ENCODE assay signal across 16 cellular contexts in the genomic region with DNA sequence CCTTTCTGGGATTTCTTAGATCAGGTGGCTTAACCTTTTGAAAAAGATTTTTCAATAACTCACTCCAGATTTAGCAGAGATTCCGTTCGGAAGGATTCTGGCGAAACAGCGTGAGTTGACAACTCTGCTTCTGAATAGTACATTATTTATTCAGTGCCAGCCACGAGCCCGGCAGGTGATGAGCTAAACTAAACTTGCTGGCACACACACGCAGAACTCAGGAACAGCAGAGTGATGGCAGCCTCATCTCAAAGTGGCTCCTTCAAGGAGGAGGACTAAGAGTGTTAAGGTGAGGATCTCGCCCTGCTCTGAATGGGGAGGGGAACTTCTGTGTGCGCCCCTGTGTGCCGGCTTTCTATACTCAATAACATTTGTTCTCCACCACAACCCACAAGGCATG.
DNase-seq lines count a peak whose midpoint lies in the region; ATAC-seq and TF ChIP-seq lines count a peak whose summit lies in the region.
"Had no signal": no experiment of that assay in that cellular context is flagged by ENCODE, and none has a peak within 500 bp of the region (broad histone marks: within the 10 kb centered on the region; RNA-seq: fewer than 3 reads in every experiment).

No MANE protein-coding gene starts in this region.

- H3K27ac ChIP-seq in GM23338 (ENCODE audit: low read depth) (no peak overlapping the region), spleen (no peak overlapping the region)
- H3K27ac ChIP-seq: BLaER1 treated with 17β-estradiol and CSF1 and Interleukin-3, amounts not matched to agents 10 nM and 100 nM; HL-60 had no signal

- no peaks in the 10 kb centered on the region for H3K9me2 ChIP-seq in GM23338 (ENCODE audit: insufficient read depth)

- no peaks in the 10 kb centered on the region for H3K79me2 ChIP-seq in GM23338 (replicated peaks; ENCODE audit: insufficient read depth)

- DNase-seq in GM23338 (ENCODE audit: low spot score) (no peak), NCI-H774 (lab: John Stamatoyannopoulos, UW) (peak; percentile 40), ecto neural progenitor cell (ENCODE audit: low spot score) (peak; percentile 19), spleen (peak; percentile 32)
- no peak for DNase-seq in stimulated activated CD8-positive, alpha-beta memory T cell treated with anti-CD3 and anti-CD28 coated beads, Interleukin-4, amount 100 ng/mL, for 48 hours
- DNase-seq: CD8-positive, alpha-beta T cell; DMS 273 treated with DMSO at 0.1 percent for 48 hours; DMS53; DND-41; EL; HCEC 1CT had no signal

- H3K4me3 ChIP-seq in GM23338: no peak overlapping the region
- no peak overlapping the region for H3K4me3 ChIP-seq in spleen
- H3K4me3 ChIP-seq: BLaER1 treated with 17β-estradiol and CSF1 and Interleukin-3, amounts not matched to agents 10 nM and 100 nM; GM12878 had no signal

- H4K20me1 ChIP-seq in GM23338 (replicated peaks; ENCODE audit: insufficient read depth): no peaks in the 10 kb centered on the region
- H4K20me1 ChIP-seq: BLaER1 treated with 17β-estradiol and CSF1 and Interleukin-3, amounts not matched to agents 10 nM and 100 nM had no signal

- TF ChIP-seq CTCF in GM23338 (conservative IDR thresholded peaks at IDR 0.05; ENCODE audit: low read depth in 2 of 2) (no peak), spleen (IDR thresholded peaks at IDR 0.05 in 8 of 11, conservative IDR thresholded peaks at IDR 0.05 in 3 of 11) (no peak)

- H3K27me3 ChIP-seq in GM23338 (ENCODE audit: insufficient read depth) (no peaks in the 10 kb centered on the region), spleen (replicated peaks in 1 of 7) (no peaks in the 10 kb centered on the region)
- H3K27me3 ChIP-seq: BLaER1 treated with 17β-estradiol and CSF1 and Interleukin-3, amounts not matched to agents 10 nM and 100 nM had no signal

- ATAC-seq in GM23338 (no peak), HG02571 (IDR thresholded peaks at IDR 0.05; ENCODE audit: unreplicated experiment) (no peak)
- ATAC-seq: CD8-positive, alpha-beta T cell; GM12878 had no signal

- intact Hi-C loops in spleen (cut with DNase I; ENCODE audit: low total_unique reads): no loop called here

- H3K27me3 Mint-ChIP-seq in GM23338 (ENCODE audit: insufficient read depth, low read depth, poor library complexity): peaks cover 11% of the 10 kb centered on the region

- H3K4me1 Mint-ChIP-seq in GM23338: peaks cover 11% of the 10 kb centered on the region
- H3K4me1 Mint-ChIP-seq: B cell had no signal

- H3K9me3 Mint-ChIP-seq in GM23338: peaks cover 6% of the 10 kb centered on the region; the same call in 2 of the 3 replicates

- H3F3A ChIP-seq in GM23338 (replicated peaks; ENCODE audit: low read depth): no peaks in the 10 kb centered on the region

- H3K36me3 ChIP-seq in GM23338 (ENCODE audit: insufficient read depth) (no peaks in the 10 kb centered on the region), spleen (no peaks in the 10 kb centered on the region)
- H3K36me3 ChIP-seq: BLaER1 treated with 17β-estradiol and CSF1 and Interleukin-3, amounts not matched to agents 10 nM and 100 nM had no signal

- H3K9me3 ChIP-seq in spleen: peaks cover 0 to 22% (median 19%) of the 10 kb centered on the region in 8 donors

- TF ChIP-seq POLR2A in spleen (IDR thresholded peaks at IDR 0.05): no peak

- H3K27ac Mint-ChIP-seq in GM23338: no peak overlapping the region
- H3K27ac Mint-ChIP-seq: B cell; CD8-positive, alpha-beta T cell had no signal

- H3K4me3 Mint-ChIP-seq in GM23338: no peak overlapping the region
- H3K4me3 Mint-ChIP-seq: B cell; CD8-positive, alpha-beta T cell had no signal

- no peaks in the 10 kb centered on the region for H3K4me1 ChIP-seq in GM23338 (ENCODE audit: insufficient read depth)
- H3K4me1 ChIP-seq in spleen: no peaks in the 10 kb centered on the region
- H3K4me1 ChIP-seq: BLaER1 treated with 17β-estradiol and CSF1 and Interleukin-3, amounts not matched to agents 10 nM and 100 nM had no signal

- 0 out of 2 replicates have a peak overlapping the region, but pooled peaks have one; percentile 10 for H2AFZ ChIP-seq in GM23338

- WGBS in spleen, 5 donors: 85 to 95% (median 93%) methylated on average over 10 of the region's 10 CpGs

- no peak overlapping the region for H3K4me2 ChIP-seq in GM23338
- H3K4me2 ChIP-seq: BLaER1 treated with 17β-estradiol and CSF1 and Interleukin-3, amounts not matched to agents 10 nM and 100 nM had no signal

- H3K36me3 Mint-ChIP-seq in GM23338 (ENCODE audit: low read depth): no peaks in the 10 kb centered on the region
- H3K36me3 Mint-ChIP-seq: CD8-positive, alpha-beta T cell had no signal

TF ChIP-seq in GM23338, 12 proteins besides CTCF, POLR2A, EP300 and RAD21 (continues in another document):
- TF ChIP-seq POLR2AphosphoS5 (IDR thresholded peaks at IDR 0.05; ENCODE audit: low read depth) (no peak), EZH2phosphoT487 (IDR thresholded peaks at IDR 0.05; ENCODE audit: unreplicated experiment) (no peak), CREB1 (CRISPR knock-in tag; IDR thresholded peaks at IDR 0.05; ENCODE audit: low read depth) (no peak), EZH2 (IDR thresholded peaks at IDR 0.05; ENCODE audit: low read depth, unreplicated experiment) (no peak)
- TF ChIP-seq, protein P1, sequence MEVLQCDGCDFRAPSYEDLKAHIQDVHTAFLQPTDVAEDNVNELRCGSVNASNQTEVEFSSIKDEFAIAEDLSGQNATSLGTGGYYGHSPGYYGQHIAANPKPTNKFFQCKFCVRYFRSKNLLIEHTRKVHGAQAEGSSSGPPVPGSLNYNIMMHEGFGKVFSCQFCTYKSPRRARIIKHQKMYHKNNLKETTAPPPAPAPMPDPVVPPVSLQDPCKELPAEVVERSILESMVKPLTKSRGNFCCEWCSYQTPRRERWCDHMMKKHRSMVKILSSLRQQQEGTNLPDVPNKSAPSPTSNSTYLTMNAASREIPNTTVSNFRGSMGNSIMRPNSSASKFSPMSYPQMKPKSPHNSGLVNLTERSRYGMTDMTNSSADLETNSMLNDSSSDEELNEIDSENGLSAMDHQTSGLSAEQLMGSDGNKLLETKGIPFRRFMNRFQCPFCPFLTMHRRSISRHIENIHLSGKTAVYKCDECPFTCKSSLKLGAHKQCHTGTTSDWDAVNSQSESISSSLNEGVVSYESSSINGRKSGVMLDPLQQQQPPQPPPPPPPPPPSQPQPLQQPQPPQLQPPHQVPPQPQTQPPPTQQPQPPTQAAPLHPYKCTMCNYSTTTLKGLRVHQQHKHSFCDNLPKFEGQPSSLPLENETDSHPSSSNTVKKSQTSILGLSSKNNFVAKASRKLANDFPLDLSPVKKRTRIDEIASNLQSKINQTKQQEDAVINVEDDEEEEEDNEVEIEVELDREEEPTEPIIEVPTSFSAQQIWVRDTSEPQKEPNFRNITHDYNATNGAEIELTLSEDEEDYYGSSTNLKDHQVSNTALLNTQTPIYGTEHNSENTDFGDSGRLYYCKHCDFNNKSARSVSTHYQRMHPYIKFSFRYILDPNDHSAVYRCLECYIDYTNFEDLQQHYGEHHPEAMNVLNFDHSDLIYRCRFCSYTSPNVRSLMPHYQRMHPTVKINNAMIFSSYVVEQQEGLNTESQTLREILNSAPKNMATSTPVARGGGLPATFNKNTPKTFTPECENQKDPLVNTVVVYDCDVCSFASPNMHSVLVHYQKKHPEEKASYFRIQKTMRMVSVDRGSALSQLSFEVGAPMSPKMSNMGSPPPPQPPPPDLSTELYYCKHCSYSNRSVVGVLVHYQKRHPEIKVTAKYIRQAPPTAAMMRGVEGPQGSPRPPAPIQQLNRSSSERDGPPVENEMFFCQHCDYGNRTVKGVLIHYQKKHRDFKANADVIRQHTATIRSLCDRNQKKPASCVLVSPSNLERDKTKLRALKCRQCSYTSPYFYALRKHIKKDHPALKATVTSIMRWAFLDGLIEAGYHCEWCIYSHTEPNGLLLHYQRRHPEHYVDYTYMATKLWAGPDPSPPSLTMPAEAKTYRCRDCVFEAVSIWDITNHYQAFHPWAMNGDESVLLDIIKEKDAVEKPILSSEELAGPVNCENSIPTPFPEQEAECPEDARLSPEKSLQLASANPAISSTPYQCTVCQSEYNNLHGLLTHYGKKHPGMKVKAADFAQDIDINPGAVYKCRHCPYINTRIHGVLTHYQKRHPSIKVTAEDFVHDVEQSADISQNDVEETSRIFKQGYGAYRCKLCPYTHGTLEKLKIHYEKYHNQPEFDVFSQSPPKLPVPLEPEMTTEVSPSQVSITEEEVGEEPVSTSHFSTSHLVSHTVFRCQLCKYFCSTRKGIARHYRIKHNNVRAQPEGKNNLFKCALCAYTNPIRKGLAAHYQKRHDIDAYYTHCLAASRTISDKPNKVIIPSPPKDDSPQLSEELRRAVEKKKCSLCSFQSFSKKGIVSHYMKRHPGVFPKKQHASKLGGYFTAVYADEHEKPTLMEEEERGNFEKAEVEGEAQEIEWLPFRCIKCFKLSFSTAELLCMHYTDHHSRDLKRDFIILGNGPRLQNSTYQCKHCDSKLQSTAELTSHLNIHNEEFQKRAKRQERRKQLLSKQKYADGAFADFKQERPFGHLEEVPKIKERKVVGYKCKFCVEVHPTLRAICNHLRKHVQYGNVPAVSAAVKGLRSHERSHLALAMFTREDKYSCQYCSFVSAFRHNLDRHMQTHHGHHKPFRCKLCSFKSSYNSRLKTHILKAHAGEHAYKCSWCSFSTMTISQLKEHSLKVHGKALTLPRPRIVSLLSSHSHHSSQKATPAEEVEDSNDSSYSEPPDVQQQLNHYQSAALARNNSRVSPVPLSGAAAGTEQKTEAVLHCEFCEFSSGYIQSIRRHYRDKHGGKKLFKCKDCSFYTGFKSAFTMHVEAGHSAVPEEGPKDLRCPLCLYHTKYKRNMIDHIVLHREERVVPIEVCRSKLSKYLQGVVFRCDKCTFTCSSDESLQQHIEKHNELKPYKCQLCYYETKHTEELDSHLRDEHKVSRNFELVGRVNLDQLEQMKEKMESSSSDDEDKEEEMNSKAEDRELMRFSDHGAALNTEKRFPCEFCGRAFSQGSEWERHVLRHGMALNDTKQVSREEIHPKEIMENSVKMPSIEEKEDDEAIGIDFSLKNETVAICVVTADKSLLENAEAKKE (CRISPR knock-in tag; IDR thresholded peaks at IDR 0.05): no peak

Comparison
In these comparisons a context has a peak if more than half of its experiments do, and no peak if none do; other contexts are left out.
1. DNase-seq: peak in NCI-H774 (single experiment), ecto neural progenitor cell (single experiment) and spleen (single experiment); none in GM23338 (single experiment) and stimulated activated CD8-positive, alpha-beta memory T cell treated with anti-CD3 and anti-CD28 coated beads, Interleukin-4, amount 100 ng/mL, for 48 hours (single experiment).